26 cellular contexts compared by ENCODE assay signal in the genomic region with DNA sequence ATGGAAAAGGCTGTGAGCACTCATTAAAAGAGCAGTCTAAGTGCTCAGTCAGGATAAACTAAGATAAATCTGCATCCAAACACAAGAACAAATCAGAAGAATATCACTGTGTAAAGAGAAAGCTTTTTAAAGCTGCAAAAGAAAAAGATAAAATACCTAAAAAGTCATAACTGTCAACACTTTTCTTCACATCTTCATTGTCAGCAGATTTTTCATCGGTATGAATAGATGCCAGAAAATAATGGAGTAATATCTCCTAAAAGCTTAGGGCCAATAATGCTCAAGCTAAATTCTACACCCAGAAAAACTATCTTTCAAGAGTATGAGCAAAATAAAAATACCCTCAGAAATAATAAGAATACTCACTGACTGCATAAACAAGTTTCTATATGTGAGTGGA. TPM values are rescaled to one million over a fixed set of nuclear protein-coding genes. Genes with fewer than 3 reads are reported as not detected.
"Had no signal": no experiment of that assay in that cellular context is flagged by ENCODE, and none has a peak within 500 bp of the region (broad histone marks: within the 10 kb centered on the region; RNA-seq: fewer than 3 reads in every experiment).

No MANE protein-coding gene starts in this region.

- FAIRE-seq: colon, islet of Langerhans had no signal

- H2AFZ ChIP-seq: neural progenitor cell had no signal

- H3K4me3 ChIP-seq: dorsolateral prefrontal cortex, esophagus muscularis mucosa, heart right ventricle, left lung, neural progenitor cell, psoas muscle, skin epidermis, spleen, suprapubic skin, transverse colon, upper lobe of right lung, uterus had no signal

- H3K4me1 ChIP-seq: foreskin keratinocyte, neural progenitor cell, psoas muscle, spleen, suprapubic skin, upper lobe of right lung, uterus had no signal

- H3K27ac ChIP-seq: dorsolateral prefrontal cortex, left lung, neural progenitor cell, psoas muscle, spleen, suprapubic skin, transverse colon, upper lobe of right lung, uterus had no signal

- H3K9me3 ChIP-seq: esophagus muscularis mucosa, heart right ventricle, left lung, psoas muscle, spleen, suprapubic skin, transverse colon, upper lobe of right lung, uterus had no signal

- H3K9ac ChIP-seq: neural progenitor cell had no signal

- H3K27me3 ChIP-seq: esophagus muscularis mucosa, foreskin keratinocyte, heart right ventricle, left lung, neural progenitor cell, spleen, suprapubic skin, transverse colon, upper lobe of right lung, uterus had no signal

- H3K4me2 ChIP-seq: neural progenitor cell had no signal

- H3K36me3 ChIP-seq: esophagus muscularis mucosa, heart right ventricle, left lung, neural progenitor cell, spleen, suprapubic skin, transverse colon, upper lobe of right lung, uterus had no signal

- ATAC-seq: heart right ventricle; left cardiac atrium; left lung; naive thymus-derived CD4-positive, alpha-beta T cell; psoas muscle; right cardiac atrium; stimulated activated memory B cell treated with anti-CD40 and anti-IgM and Interleukin-4, amounts not matched to agents 10 μg/mL and 1 μg/mL and 100 μg/mL, for 72 hours; upper lobe of right lung had no signal

- DNase-seq: dorsolateral prefrontal cortex; effector CD8-positive, alpha-beta T cell; endodermal cell; foreskin keratinocyte; glutamatergic neuron; heart right ventricle; hippocampal formation; left cardiac atrium; left lung; mesendoderm; midbrain; naive thymus-derived CD4-positive, alpha-beta T cell; psoas muscle; right cardiac atrium; spleen; stimulated activated CD4-positive, alpha-beta T cell treated with anti-CD3 and anti-CD28 coated beads, Interleukin-4, amount 100 ng/mL, for 4 hours; transverse colon; upper lobe of right lung; uterus had no signal

RNA-seq across cellular contexts. Expression of gene PALMD, which starts 54.0 kb away (rescaled TPM):
- total RNA-seq: naive thymus-derived CD4-positive, alpha-beta T cell had no signal
- polyA plus RNA-seq: naive thymus-derived CD4-positive, alpha-beta T cell had no signal
